ENCODE assay signal across 30 cellular contexts in genomic region chr18:42561521-42561920, GRCh38.
"Had no signal": no experiment of that assay in that cellular context is flagged by ENCODE, and none has a peak within 500 bp of the region (broad histone marks: within the 10 kb centered on the region; RNA-seq: fewer than 3 reads in every experiment).

No MANE protein-coding gene starts in this region.

- DNase-seq: hypothalamus; immature natural killer cell; kidney; left colon; left lung; lower lobe of right lung; mammary epithelial cell; mesenchymal stem cell; naive B cell; natural killer cell; nephron progenitor cell; occipital lobe; psoas muscle; right lobe of liver; stimulated activated CD4-positive, alpha-beta T cell treated with anti-CD3 and anti-CD28 coated beads, Interleukin-1b, Interleukin-23, amount 100 ng/mL, for 48 hours; stimulated activated CD4-positive, alpha-beta T cell treated with anti-CD3 and anti-CD28 coated beads, Interleukin-2, amount 100 ng/mL, for 48 hours; stimulated activated CD4-positive, alpha-beta T cell treated with anti-CD3 and anti-CD28 coated beads, Interleukin-4, amount 100 ng/mL, for 4 hours; stimulated activated CD8-positive, alpha-beta memory T cell treated with anti-CD3 and anti-CD28 coated beads, Interleukin-4, amount 100 ng/mL, for 48 hours; stimulated activated naive CD8-positive, alpha-beta T cell treated with anti-CD3 and anti-CD28 coated beads, Interleukin-15, Interleukin-2, amounts not matched to agents 100 U/mL and 50 U/mL, for 24 hours; stomach; testis; thyroid gland; transverse colon; upper lobe of left lung had no signal

- ATAC-seq: left colon; left lung; lower lobe of right lung; natural killer cell; psoas muscle; right lobe of liver; stimulated activated memory B cell treated with anti-CD40 and anti-IgM and Interleukin-4, amounts not matched to agents 10 μg/mL and 1 μg/mL and 100 μg/mL, for 72 hours; stimulated activated naive CD8-positive, alpha-beta T cell treated with anti-CD3 and anti-CD28 coated beads, Interleukin-15, Interleukin-2, amounts not matched to agents 100 U/mL and 50 U/mL, for 24 hours had no signal

- H3K9me3 ChIP-seq: left lung, lower lobe of right lung, neutrophil, psoas muscle, right lobe of liver, stomach, testis, thyroid gland, transverse colon, upper lobe of left lung, vagina had no signal

- H3K27me3 ChIP-seq: left lung, neural progenitor cell, neutrophil, right lobe of liver, stomach, testis, thyroid gland, transverse colon, upper lobe of left lung, vagina had no signal

- H3K27ac ChIP-seq: left lung, lower lobe of right lung, neural progenitor cell, neutrophil, parathyroid adenoma, psoas muscle, right lobe of liver, stomach, testis, thyroid gland, transverse colon, upper lobe of left lung, vagina had no signal

- H3K4me3 ChIP-seq: left lung, lower lobe of right lung, neural progenitor cell, psoas muscle, right lobe of liver, smooth muscle cell, stomach, testis, thyroid gland, transverse colon, upper lobe of left lung, vagina had no signal

- H3K4me1 ChIP-seq: left lung, lower lobe of right lung, neural progenitor cell, parathyroid adenoma, psoas muscle, right lobe of liver, stomach, testis, thyroid gland, transverse colon, upper lobe of left lung, vagina had no signal
